Comparison of ENCODE assay signal across 1 cellular context in genomic region chr5:178232124-178232919, GRCh38.
A peak's percentile ranks its signal among the peaks of the same experiment; 100 is the strongest.
TF ChIP-seq lines count a peak whose summit lies in the region.

Gene PHYKPL (minus strand): TSS chr5:178232802. CDS start chr5:178232550, 252 bp downstream.

TF ChIP-seq in K562, 482 proteins besides CTCF, POLR2A, EP300 and RAD21 (continued from another document and continues in another):
- TF ChIP-seq RBM17 (IDR thresholded peaks at IDR 0.05; ENCODE audit: borderline replicate concordance, low read depth, low read length) (no peak), PRPF4 (IDR thresholded peaks at IDR 0.05; ENCODE audit: insufficient read depth, low read depth, low read length, poor library complexity, severe bottlenecking) (no peak), ZFX (CRISPR knock-in tag; IDR thresholded peaks at IDR 0.05) (peak; percentile 98), TCF3 (CRISPR knock-in tag; IDR thresholded peaks at IDR 0.05) (no peak), FOSL1 (tag; conservative IDR thresholded peaks at IDR 0.05) (peak; percentile 31; the same call in 1 of the 2 replicates), ZNF639 (CRISPR knock-in tag; conservative IDR thresholded peaks at IDR 0.05 in 1 of 2, IDR thresholded peaks at IDR 0.05 in 1 of 2) (peak in 1 of 2 experiments; percentile 72; a peak in 2 of 4 replicates), ZNF444 (CRISPR knock-in tag; IDR thresholded peaks at IDR 0.05) (no peak), TAF9B (IDR thresholded peaks at IDR 0.05; ENCODE audit: partially characterized antibody) (no peak), ZNF589 (CRISPR knock-in tag; IDR thresholded peaks at IDR 0.05; ENCODE audit: low read depth) (no peak), NR4A1 (CRISPR knock-in tag; IDR thresholded peaks at IDR 0.05) (no peak), NR4A1 (tag; IDR thresholded peaks at IDR 0.05) (no peak), PYGO2 (tag; IDR thresholded peaks at IDR 0.05) (no peak), ZNF592 (IDR thresholded peaks at IDR 0.05) (peak; percentile 28; the same call in 1 of the 2 replicates), ZNF274 (IDR thresholded peaks at IDR 0.05; ENCODE audit: borderline replicate concordance, low read depth, low read length) (no peak), CEBPZ (IDR thresholded peaks at IDR 0.05; ENCODE audit: borderline replicate concordance, low read depth, low read length) (no peak), ZNF717 (CRISPR knock-in tag; IDR thresholded peaks at IDR 0.05) (no peak), TRIM25 (IDR thresholded peaks at IDR 0.05; ENCODE audit: borderline replicate concordance) (no peak), DDX20 (tag; IDR thresholded peaks at IDR 0.05; ENCODE audit: low read depth) (no peak), HNRNPLL (IDR thresholded peaks at IDR 0.05; ENCODE audit: low read depth, low read length, poor library complexity, severe bottlenecking) (no peak), SMAD2 (IDR thresholded peaks at IDR 0.05; ENCODE audit: low read depth, low read length) (no peak), IRF2 (CRISPR knock-in tag; IDR thresholded peaks at IDR 0.05) (no peak), ZNF655 (CRISPR knock-in tag; IDR thresholded peaks at IDR 0.05) (no peak), LARP7 (IDR thresholded peaks at IDR 0.05) (no peak), ZNF57 (CRISPR knock-in tag; IDR thresholded peaks at IDR 0.05) (no peak), SRSF3 (IDR thresholded peaks at IDR 0.05; ENCODE audit: insufficient read depth, low read length) (no peak), ZNF398 (CRISPR knock-in tag; IDR thresholded peaks at IDR 0.05) (no peak), VEZF1 (CRISPR knock-in tag; IDR thresholded peaks at IDR 0.05) (peak; percentile 94), ELF4 (CRISPR knock-in tag; IDR thresholded peaks at IDR 0.05) (no peak), NFXL1 (CRISPR knock-in tag; IDR thresholded peaks at IDR 0.05) (no peak), ZC3H4 (CRISPR knock-in tag; IDR thresholded peaks at IDR 0.05; ENCODE audit: borderline replicate concordance) (no peak), BCLAF1 (IDR thresholded peaks at IDR 0.05; ENCODE audit: borderline replicate concordance in 1 of 2, control insufficient read depth in 1 of 2, low read depth in 2 of 2, low read length in 1 of 2) (no peak), CGGBP1 (CRISPR knock-in tag; IDR thresholded peaks at IDR 0.05) (no peak), MAX (CRISPR knock-in tag; IDR thresholded peaks at IDR 0.05) (peak; percentile 39; the same call in 1 of the 2 replicates), BRCA1 (IDR thresholded peaks at IDR 0.05) (no peak), BRCA1 (CRISPR knock-in tag; IDR thresholded peaks at IDR 0.05) (no peak), ZNF79 (CRISPR knock-in tag; IDR thresholded peaks at IDR 0.05; ENCODE audit: low read depth) (no peak), TCF7L2 (IDR thresholded peaks at IDR 0.05; ENCODE audit: low read depth, low read length) (no peak), TBP (optimal IDR thresholded peaks at IDR 0.05; ENCODE audit: low read depth, low read length) (peak; percentile 42), MYBL2 (IDR thresholded peaks at IDR 0.05; ENCODE audit: low read depth) (no peak), MYBL2 (CRISPR knock-in tag; IDR thresholded peaks at IDR 0.05; ENCODE audit: borderline replicate concordance) (no peak), FOXJ3 (CRISPR knock-in tag; IDR thresholded peaks at IDR 0.05) (no peak), ZZZ3 (IDR thresholded peaks at IDR 0.05) (no peak), ZBTB9 (CRISPR knock-in tag; IDR thresholded peaks at IDR 0.05) (0 out of 2 replicates have a peak, but pooled peaks have one; percentile 53)
